Comparison of ENCODE assay signal across 19 cellular contexts in the genomic region with DNA sequence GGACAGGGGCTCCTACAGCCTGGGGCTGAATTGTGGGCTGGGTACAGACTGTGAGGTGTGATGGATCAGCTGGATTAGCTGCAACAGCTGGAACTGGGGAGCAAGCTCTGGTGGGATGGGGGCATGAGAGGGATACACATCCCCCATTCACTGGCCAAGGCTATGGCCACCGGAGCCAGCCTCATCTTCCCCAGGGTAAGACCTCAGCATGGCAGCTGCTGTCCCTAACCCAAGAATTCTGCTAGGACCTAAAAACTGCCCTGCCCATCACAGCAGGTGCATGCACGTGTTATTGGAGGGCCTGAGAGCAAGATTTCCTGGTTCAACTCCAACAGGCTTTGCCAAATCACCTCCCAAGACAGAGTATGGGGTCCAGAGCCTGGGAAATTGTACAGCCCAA.
"Had no signal": no experiment of that assay in that cellular context is flagged by ENCODE, and none has a peak within 500 bp of the region (broad histone marks: within the 10 kb centered on the region; RNA-seq: fewer than 3 reads in every experiment).

No MANE protein-coding gene starts in this region.

- H3K9me3 ChIP-seq: body of pancreas, pancreas, right lobe of liver, thoracic aorta had no signal

- H3K36me3 ChIP-seq: esophagus muscularis mucosa, pancreas, right lobe of liver, thoracic aorta, upper lobe of left lung had no signal

- DNase-seq: activated B cell treated with CpG ODN at 0.5 μM for 24 hours; activated CD4-positive, alpha-beta memory T cell treated with anti-CD3 and anti-CD28 coated beads, Interleukin-2, amount 10 ng/mL, durations not matched to agents 7 days and 5 days; activated CD4-positive, alpha-beta T cell treated with anti-CD3 and anti-CD28 coated beads for 4 hours; activated naive CD4-positive, alpha-beta T cell treated with anti-CD3 and anti-CD28 coated beads for 36 hours; activated T-cell treated with anti-CD3 and anti-CD28 coated beads, Interleukin-2, amount 50 U/mL, for 1 hour; dermis blood vessel endothelial cell; effector memory CD4-positive, alpha-beta T cell; mesenchymal stem cell; naive thymus-derived CD4-positive, alpha-beta T cell; right lobe of liver; stimulated activated CD4-positive, alpha-beta T cell treated with anti-CD3 and anti-CD28 coated beads, Interleukin-4, amount 100 ng/mL, for 24 hours; upper lobe of left lung had no signal

- H3K4me3 Mint-ChIP-seq: activated B cell treated with CpG ODN at 0.5 μM for 24 hours; activated CD4-positive, alpha-beta memory T cell treated with anti-CD3 and anti-CD28 coated beads, Interleukin-2, amount 10 ng/mL, durations not matched to agents 7 days and 5 days; activated naive CD4-positive, alpha-beta T cell treated with anti-CD3 and anti-CD28 coated beads for 36 hours; activated T-helper 17 cell treated with anti-CD3 and anti-CD28 coated beads, Interleukin-2, amount 50 U/mL, for 72 hours; naive thymus-derived CD4-positive, alpha-beta T cell; stimulated activated effector memory CD8-positive, alpha-beta T cell treated with anti-CD3 and anti-CD28 coated beads, Interleukin-12 subunit alpha, Interleukin-12 subunit beta, amount 100 ng/mL, for 72 hours had no signal

- H3K9me3 Mint-ChIP-seq: activated B cell treated with CpG ODN at 0.5 μM for 24 hours; activated T-helper 17 cell treated with anti-CD3 and anti-CD28 coated beads, Interleukin-2, amount 50 U/mL, for 72 hours had no signal

- ATAC-seq: activated T-helper 17 cell treated with anti-CD3 and anti-CD28 coated beads, Interleukin-2, amount 50 U/mL, for 72 hours; body of pancreas; naive thymus-derived CD4-positive, alpha-beta T cell; stimulated activated effector memory CD8-positive, alpha-beta T cell treated with anti-CD3 and anti-CD28 coated beads, Interleukin-12 subunit alpha, Interleukin-12 subunit beta, amount 100 ng/mL, for 72 hours had no signal

- H3K36me3 Mint-ChIP-seq: naive thymus-derived CD4-positive, alpha-beta T cell; stimulated activated effector memory CD8-positive, alpha-beta T cell treated with anti-CD3 and anti-CD28 coated beads, Interleukin-12 subunit alpha, Interleukin-12 subunit beta, amount 100 ng/mL, for 72 hours had no signal

- H3K27me3 ChIP-seq: body of pancreas, esophagus muscularis mucosa, right lobe of liver, upper lobe of left lung had no signal

- H3K4me1 ChIP-seq: body of pancreas, pancreas, upper lobe of left lung had no signal

- FAIRE-seq: endothelial cell of umbilical vein, pancreas had no signal

- H3K4me1 Mint-ChIP-seq: activated CD4-positive, alpha-beta memory T cell treated with anti-CD3 and anti-CD28 coated beads, Interleukin-2, amount 10 ng/mL, durations not matched to agents 7 days and 5 days; activated T-helper 17 cell treated with anti-CD3 and anti-CD28 coated beads, Interleukin-2, amount 50 U/mL, for 72 hours; naive thymus-derived CD4-positive, alpha-beta T cell; stimulated activated effector memory CD8-positive, alpha-beta T cell treated with anti-CD3 and anti-CD28 coated beads, Interleukin-12 subunit alpha, Interleukin-12 subunit beta, amount 100 ng/mL, for 72 hours had no signal

- H3K27me3 Mint-ChIP-seq: activated CD4-positive, alpha-beta memory T cell treated with anti-CD3 and anti-CD28 coated beads, Interleukin-2, amount 10 ng/mL, durations not matched to agents 7 days and 5 days; activated T-helper 17 cell treated with anti-CD3 and anti-CD28 coated beads, Interleukin-2, amount 50 U/mL, for 72 hours; naive thymus-derived CD4-positive, alpha-beta T cell had no signal

- H3K4me3 ChIP-seq: body of pancreas, esophagus muscularis mucosa, pancreas, right lobe of liver, thoracic aorta, upper lobe of left lung had no signal

- H3K27ac ChIP-seq: body of pancreas, esophagus muscularis mucosa, pancreas, right lobe of liver, thoracic aorta, upper lobe of left lung had no signal

- H3K27ac Mint-ChIP-seq: activated B cell treated with CpG ODN at 0.5 μM for 24 hours; activated CD4-positive, alpha-beta memory T cell treated with anti-CD3 and anti-CD28 coated beads, Interleukin-2, amount 10 ng/mL, durations not matched to agents 7 days and 5 days; activated naive CD4-positive, alpha-beta T cell treated with anti-CD3 and anti-CD28 coated beads for 36 hours; activated T-helper 17 cell treated with anti-CD3 and anti-CD28 coated beads, Interleukin-2, amount 50 U/mL, for 72 hours; naive thymus-derived CD4-positive, alpha-beta T cell; stimulated activated effector memory CD8-positive, alpha-beta T cell treated with anti-CD3 and anti-CD28 coated beads, Interleukin-12 subunit alpha, Interleukin-12 subunit beta, amount 100 ng/mL, for 72 hours had no signal
